8 cellular contexts compared by ENCODE assay signal in genomic region chr7:42940985-42941847, GRCh38. TPM values are rescaled to one million over a fixed set of nuclear protein-coding genes. Genes with fewer than 3 reads are reported as not detected.
DNase-seq lines count a peak whose midpoint lies in the region; ATAC-seq and TF ChIP-seq lines count a peak whose summit lies in the region.

No MANE protein-coding gene starts in this region.

- H3K9ac ChIP-seq in KMS-11 = no peak overlapping the region

- H2AFZ ChIP-seq in KMS-11 (ENCODE audit: low read depth) = no peak overlapping the region

- peaks cover 7% of the 10 kb centered on the region for H3K4me1 Mint-ChIP-seq in CD14-positive monocyte

- H3K27me3 ChIP-seq in KMS-11 (ENCODE audit: insufficient read depth, low read depth) (no peaks in the 10 kb centered on the region), RWPE2 (ENCODE audit: insufficient read depth, poor library complexity, severe bottlenecking) (no peaks in the 10 kb centered on the region), ovary (no peaks in the 10 kb centered on the region), upper lobe of left lung (no peaks in the 10 kb centered on the region)

- peaks cover 29 to 35% of the 10 kb centered on the region in 2 donors for H3K36me3 Mint-ChIP-seq in CD14-positive monocyte

- H3K4me2 ChIP-seq in KMS-11 = peak overlapping the region; percentile 10; the same call in 1 of the 2 replicates

- H4K20me1 ChIP-seq in KMS-11 (ENCODE audit: insufficient read depth) = no peaks in the 10 kb centered on the region

- H3K4me3 Mint-ChIP-seq in CD14-positive monocyte = no peak overlapping the region

- peaks cover 0 to 3% (median 2%) of the 10 kb centered on the region in 3 donors for H3K27me3 Mint-ChIP-seq in CD14-positive monocyte (ENCODE audit: low read depth in 3 of 3)

- TF ChIP-seq POLR2A in ovary (IDR thresholded peaks at IDR 0.05) (no peak), upper lobe of left lung (IDR thresholded peaks at IDR 0.05) (no peak)

- ATAC-seq in GM19351 (IDR thresholded peaks at IDR 0.05; ENCODE audit: unreplicated experiment) = peak; percentile 62
- peak; percentile 72 for ATAC-seq in RWPE2 (ENCODE audit: low read depth)
- peak; percentile 53 to 75 for ATAC-seq in upper lobe of left lung (ENCODE audit: low FRiP score in 2 of 2)

- DNase-seq in CD14-positive monocyte (ENCODE audit: low spot score) (peak; percentile 51), RWPE2 (ENCODE audit: low spot score) (no peak), foreskin melanocyte (peak; percentile 32), ovary (peak; percentile 80 to 89 (median 86)), upper lobe of left lung (peak in 1 of 2 donors; percentile 70)
- DNase-seq in activated T-helper 9 cell treated with anti-CD3 and anti-CD28 coated beads, Interleukin-2, amount 50 U/mL, for 16 hours (ENCODE audit: low read depth) = peak; percentile 57

- H3K9me3 Mint-ChIP-seq in CD14-positive monocyte = no peaks in the 10 kb centered on the region

- intact Hi-C loops in CD14-positive monocyte (cut with micrococcal nuclease) = loop anchor here in 1 of 2 donors (5.0 kb wide), 1 partner anchor 326 kb away; no protein-coding TSS in a partner anchor
- intact Hi-C loops in ovary (cut with DNase I) = loop anchor here in 3 of 4 donors (5.0 to 10.0 kb wide), 4 partner anchors 321 to 774 kb away; no protein-coding TSS in a partner anchor

- no peaks in the 10 kb centered on the region for H3K9me3 ChIP-seq in RWPE2 (ENCODE audit: severe bottlenecking)
- H3K9me3 ChIP-seq in ovary = no peaks in the 10 kb centered on the region
- H3K9me3 ChIP-seq in upper lobe of left lung = no peaks in the 10 kb centered on the region

- H3K36me3 ChIP-seq in KMS-11 (ENCODE audit: insufficient read depth) (peaks cover 5% of the 10 kb centered on the region; the same call in 1 of the 2 replicates), RWPE2 (ENCODE audit: low read depth) (peaks cover 33% of the 10 kb centered on the region), ovary (no peaks in the 10 kb centered on the region), upper lobe of left lung (peaks cover 1 to 43% (median 9%) of the 10 kb centered on the region in 4 donors)

- TF ChIP-seq CTCF in CD14-positive monocyte (IDR thresholded peaks at IDR 0.05) (peak; percentile 94), KMS-11 (conservative IDR thresholded peaks at IDR 0.05; ENCODE audit: low read depth, low read length) (peak; percentile 97), RWPE2 (IDR thresholded peaks at IDR 0.05; ENCODE audit: poor library complexity, severe bottlenecking) (peak; percentile 92), ovary (IDR thresholded peaks at IDR 0.05) (peak; percentile 59 to 71 (median 70)), upper lobe of left lung (IDR thresholded peaks at IDR 0.05) (peak; percentile 66 to 79 (median 72))

- WGBS in ovary, 3 donors = 45 to 48% (median 48%) methylated on average over 13 of the region's 13 CpGs
- 61 to 67% methylated on average over 13 of the region's 13 CpGs for WGBS in upper lobe of left lung, 2 donors

- no peak for TF ChIP-seq EP300 in ovary (IDR thresholded peaks at IDR 0.05)
- no peak for TF ChIP-seq EP300 in upper lobe of left lung (IDR thresholded peaks at IDR 0.05)

- H3K27ac ChIP-seq in KMS-11 (no peak overlapping the region), RWPE2 (ENCODE audit: poor library complexity, severe bottlenecking) (no peak overlapping the region), ovary (no peak overlapping the region), upper lobe of left lung (no peak overlapping the region)

- peak overlapping the region in 1 of 7 donors; percentile 46 for H3K27ac Mint-ChIP-seq in CD14-positive monocyte

- H3K4me1 ChIP-seq in KMS-11 (ENCODE audit: low read depth, poor library complexity, severe bottlenecking) = peaks cover 70% of the 10 kb centered on the region
- H3K4me1 ChIP-seq in RWPE2 (ENCODE audit: insufficient read depth, poor library complexity, severe bottlenecking) = no peaks in the 10 kb centered on the region
- H3K4me1 ChIP-seq in ovary (ENCODE audit: insufficient read depth) = no peaks in the 10 kb centered on the region
- no peaks in the 10 kb centered on the region for H3K4me1 ChIP-seq in upper lobe of left lung

- peaks cover 26% of the 10 kb centered on the region for H3K79me2 ChIP-seq in KMS-11 (ENCODE audit: insufficient read depth, low read depth)

- H3K4me3 ChIP-seq in KMS-11 (IDR thresholded peaks at IDR 0.05; ENCODE audit: insufficient read depth, low read depth, low read length) (no peak overlapping the region), RWPE2 (ENCODE audit: severe bottlenecking) (no peak overlapping the region), ovary (no peak overlapping the region), upper lobe of left lung (no peak overlapping the region)

RNA-seq across cellular contexts. Expression of gene MRPL32, which starts 9.0 kb away (rescaled TPM):
- polyA plus RNA-seq in CD14-positive monocyte (10 to 100 TPM; 39.5 to 49.6 TPM), ovary (10 to 100 TPM; 64.6 to 75.0 TPM)
- total RNA-seq in ovary (10 to 100 TPM; 38.8 to 73.0 (median 44.2) TPM), upper lobe of left lung (10 to 100 TPM; 21.0 to 63.9 (median 42.3) TPM)

RNA-seq across cellular contexts. Expression of gene PSMA2, which starts 9.2 kb away (rescaled TPM):
- polyA plus RNA-seq in CD14-positive monocyte = 100 to 1,000 TPM; 283 to 294 TPM
- 10 to 100 TPM; 43.6 to 76.3 (median 53.7) TPM for total RNA-seq in ovary
- polyA plus RNA-seq in ovary = 10 to 100 TPM; 47.2 to 79.0 TPM
- total RNA-seq in upper lobe of left lung = 10 to 100 TPM; 14.7 to 58.9 (median 42.8) TPM

RNA-seq across cellular contexts. Expression of gene C7orf25, which starts 29.3 kb away (rescaled TPM):
- polyA plus RNA-seq in CD14-positive monocyte = 1 to 10 TPM; 2.5 to 2.6 TPM
- total RNA-seq in ovary = 10 to 100 TPM in 1 of 7 donors, 1 to 10 TPM in 6; 5.9 to 11.2 (median 7.9) TPM
- polyA plus RNA-seq in ovary = 1 to 10 TPM; 2.4 to 6.2 TPM
- 10 to 100 TPM in 4 of 6 donors, 1 to 10 TPM in 2; 8.7 to 31.4 (median 10.4) TPM for total RNA-seq in upper lobe of left lung
